In the genomic region with DNA sequence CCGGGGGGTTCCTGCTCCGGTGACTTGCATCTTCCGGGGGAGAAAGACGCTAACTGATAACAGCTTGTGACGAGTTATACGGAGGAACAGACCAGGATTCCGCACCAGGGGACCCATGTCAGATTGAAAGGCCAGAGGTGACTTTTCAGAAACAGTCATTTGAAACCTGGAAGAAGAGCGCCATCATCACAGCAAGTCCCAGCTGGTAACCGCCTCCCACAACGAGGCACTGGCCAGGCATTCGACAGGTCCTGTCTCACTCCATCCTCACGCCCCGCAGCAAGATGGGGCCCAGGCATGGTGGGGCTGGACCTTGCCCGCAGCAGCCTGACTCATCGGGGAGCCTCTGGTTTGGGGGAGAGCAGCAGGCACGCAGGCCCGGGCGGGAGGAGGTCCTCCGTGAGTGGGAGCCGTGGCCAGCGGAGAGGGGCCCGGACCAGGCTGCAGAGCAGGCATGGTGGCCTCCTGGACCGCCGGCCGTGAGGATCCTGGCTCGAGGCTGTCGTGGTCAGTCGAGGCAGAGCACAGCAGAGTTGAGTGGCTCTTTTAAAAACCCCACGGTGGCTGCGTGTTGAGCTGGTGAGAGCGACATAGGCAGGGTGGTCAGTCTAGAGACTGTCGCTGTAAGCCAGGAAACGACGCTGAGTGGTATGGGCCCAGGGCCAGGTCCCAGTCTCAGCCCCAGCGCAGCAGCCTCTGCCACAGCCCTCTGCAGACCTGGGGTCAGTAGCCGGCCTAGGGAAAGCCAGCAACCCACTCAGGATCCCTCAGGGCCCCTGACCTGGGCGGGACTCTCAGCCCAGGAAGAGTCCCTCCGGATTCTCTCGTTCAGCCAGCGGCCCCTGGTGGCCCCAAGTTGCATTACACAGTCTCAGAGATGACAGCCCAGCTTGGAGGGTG, we compare ENCODE assay signal across 8 cellular contexts.
DNase-seq lines count a peak whose midpoint lies in the region; ATAC-seq and TF ChIP-seq lines count a peak whose summit lies in the region.

No MANE protein-coding gene starts in this region.

- no peaks in the 10 kb centered on the region for H3K4me1 ChIP-seq in PC-9 (replicated peaks; ENCODE audit: insufficient read depth)
- H3K4me1 ChIP-seq in prostate gland (replicated peaks): no peaks in the 10 kb centered on the region
- no peaks in the 10 kb centered on the region for H3K4me1 ChIP-seq in uterus

- no TSS peak for BruUV-seq in PC-9 (replicated peaks; lab: Mats Ljungman, UMichigan)

- H3K79me2 ChIP-seq in PC-9 (ENCODE audit: low read depth): no peaks in the 10 kb centered on the region

- intact Hi-C loops in PC-9 (cut with micrococcal nuclease; ENCODE audit: unreplicated experiment): loop anchor here (2.0 kb wide), 1 partner anchor 267 kb away; no protein-coding TSS in a partner anchor
- intact Hi-C loops in head of caudate nucleus (cut with DNase I): loop anchor here (5.0 kb wide), 2 partner anchors 182 to 232 kb away; a partner anchor contains a TSS
- intact Hi-C loops in prostate gland (cut with DNase I): loop anchor here (5.0 kb wide), 1 partner anchor 232 kb away; no protein-coding TSS in a partner anchor
- intact Hi-C loops in uterus (cut with DNase I; ENCODE audit: low total_unique reads): no loop called here

- POLR2A ChIA-PET in PC-9 (lab: Charles Lee; ENCODE audit: unreplicated experiment): no interaction called here

- H3K36me3 ChIP-seq in PC-9 (ENCODE audit: low read depth): peaks cover 31% of the 10 kb centered on the region
- no peaks in the 10 kb centered on the region for H3K36me3 ChIP-seq in prostate gland
- H3K36me3 ChIP-seq in uterus: no peaks in the 10 kb centered on the region

- TF ChIP-seq POLR2A in prostate gland (IDR thresholded peaks at IDR 0.05) (no peak), uterus (IDR thresholded peaks at IDR 0.05) (no peak)

- H3K9me2 ChIP-seq in PC-9 (ENCODE audit: insufficient read depth): no peaks in the 10 kb centered on the region

- CTCF ChIA-PET in PC-9 (lab: Charles Lee): interaction anchor here (0.6 to 0.7 kb wide), 2 partner anchors 358 to 380 kb away, joined by 3 to 4 read pairs; no protein-coding TSS in a partner anchor

- H3K9me3 ChIP-seq in PC-9 (ENCODE audit: insufficient read depth, low read depth) (0 out of 2 replicates have a peak, but pooled peaks cover 3% of the 10 kb centered on the region), prostate gland (no peaks in the 10 kb centered on the region), uterus (no peaks in the 10 kb centered on the region)

- 67% methylated on average over 40 of the region's 40 CpGs for WGBS in prostate gland

- H4K20me1 ChIP-seq in PC-9 (ENCODE audit: insufficient read depth): peaks cover 5% of the 10 kb centered on the region; the same call in 1 of the 2 replicates

- TF ChIP-seq CTCF in PC-9 (conservative IDR thresholded peaks at IDR 0.05) (peak; percentile 95), prostate gland (IDR thresholded peaks at IDR 0.05) (peak; percentile 75 to 89 (median 84)), uterus (IDR thresholded peaks at IDR 0.05) (peak; percentile 91 to 96 (median 94))

- ATAC-seq in GM21526 (IDR thresholded peaks at IDR 0.05; ENCODE audit: low FRiP score, unreplicated experiment): peak; percentile 82

- DNase-seq in ELF-1 (ENCODE audit: low read depth, low spot score) (peak; percentile 91), HT-29 (ENCODE audit: low spot score) (peak; percentile 93), PC-9 (peak in 1 of 2 experiments; percentile 60), head of caudate nucleus (peak in 41 of 42 donors; percentile 71 to 93 (median 84)), prostate gland (ENCODE audit: low spot score) (peak; percentile 59), uterus (peak; percentile 78 to 83)
- peak; percentile 73 for DNase-seq in activated gamma-delta T cell treated with anti-CD3 and anti-CD28 coated beads, Interleukin-2, amount 50 U/mL, for 16 hours (ENCODE audit: low read depth)

- H3K4me3 ChIP-seq in PC-9: no peak overlapping the region
- no peak overlapping the region for H3K4me3 ChIP-seq in prostate gland
- no peak overlapping the region for H3K4me3 ChIP-seq in uterus

- H3K27ac ChIP-seq in PC-9 (no peak overlapping the region), prostate gland (no peak overlapping the region), uterus (peak overlapping the region; percentile 52)

- H3K27me3 ChIP-seq in PC-9 (ENCODE audit: insufficient read depth, low read depth) (no peaks in the 10 kb centered on the region), prostate gland (replicated peaks; ENCODE audit: insufficient read depth) (no peaks in the 10 kb centered on the region), uterus (no peaks in the 10 kb centered on the region)

- no peak overlapping the region for H2AFZ ChIP-seq in PC-9

- H3F3A ChIP-seq in PC-9 (ENCODE audit: insufficient read depth, low read depth): peaks cover 27% of the 10 kb centered on the region

- H3K4me2 ChIP-seq in PC-9: no peak overlapping the region

Comparison
In these comparisons a context has a peak if more than half of its experiments do, and no peak if none do; other contexts are left out.
1. H3K27ac ChIP-seq: peak in uterus (2 of 2); none in PC-9 (single experiment) and prostate gland (0 of 2).
2. Peak in every context shown above with its lines, with median percentiles within 50 percentile points of each other: CTCF ChIP-seq.